ENCODE assay signal across 18 cellular contexts in genomic region chr5:35773936-35774335, GRCh38.
DNase-seq lines count a peak whose midpoint lies in the region; FAIRE-seq and TF ChIP-seq lines count a peak whose summit lies in the region.
"Had no signal": no experiment of that assay in that cellular context is flagged by ENCODE, and none has a peak within 500 bp of the region (broad histone marks: within the 10 kb centered on the region; RNA-seq: fewer than 3 reads in every experiment).

No MANE protein-coding gene starts in this region.

- no peak overlapping the region for H3K4me3 Mint-ChIP-seq in activated T-cell treated with anti-CD3 and anti-CD28 coated beads, Interleukin-2, amount 50 U/mL, for 24 hours
- H3K4me3 Mint-ChIP-seq in activated naive CD8-positive, alpha-beta T cell, result no peak overlapping the region
- H3K4me3 Mint-ChIP-seq: activated B cell treated with CpG ODN at 0.5 μM for 24 hours, neural crest cell had no signal

- H3K9me3 ChIP-seq in kidney (ENCODE audit: control insufficient read depth in 1 of 2, low read length in 2 of 2), result no peaks in the 10 kb centered on the region
- H3K9me3 ChIP-seq: tibial nerve had no signal

- no peaks in the 10 kb centered on the region for H3K4me1 ChIP-seq in kidney (ENCODE audit: control insufficient read depth in 1 of 2, insufficient read depth in 1 of 2, low read depth in 1 of 2, low read length in 2 of 2)
- H3K4me1 ChIP-seq: tibial nerve had no signal

- intact Hi-C loops in kidney (cut with DNase I), result loop anchor here (10.0 kb wide), 1 partner anchor 151 kb away; no protein-coding TSS in a partner anchor

- no peak overlapping the region for H3K4me3 ChIP-seq in kidney (ENCODE audit: low read length in 2 of 2)
- H3K4me3 ChIP-seq: PC-9, tibial nerve had no signal

- H3K27ac Mint-ChIP-seq in activated T-cell treated with anti-CD3 and anti-CD28 coated beads, Interleukin-2, amount 50 U/mL, for 24 hours, result peak overlapping the region; percentile 84
- H3K27ac Mint-ChIP-seq in activated naive CD8-positive, alpha-beta T cell, result peak overlapping the region; percentile 64
- H3K27ac Mint-ChIP-seq: activated B cell treated with CpG ODN at 0.5 μM for 24 hours had no signal

- H3K4me1 Mint-ChIP-seq in activated T-cell treated with anti-CD3 and anti-CD28 coated beads, Interleukin-2, amount 50 U/mL, for 24 hours (ENCODE audit: low read depth), result peaks cover 70% of the 10 kb centered on the region
- H3K4me1 Mint-ChIP-seq in activated naive CD8-positive, alpha-beta T cell (ENCODE audit: low read depth), result peaks cover 65% of the 10 kb centered on the region
- H3K4me1 Mint-ChIP-seq: activated B cell treated with CpG ODN at 0.5 μM for 24 hours had no signal

- no peak overlapping the region for H3K27ac ChIP-seq in kidney (ENCODE audit: low read depth in 2 of 2, low read length in 2 of 2)
- H3K27ac ChIP-seq: brain microvascular endothelial cell, PC-9, tibial nerve had no signal

- peaks cover 2% of the 10 kb centered on the region for H3K36me3 Mint-ChIP-seq in activated T-cell treated with anti-CD3 and anti-CD28 coated beads, Interleukin-2, amount 50 U/mL, for 24 hours (ENCODE audit: low read depth)
- H3K36me3 Mint-ChIP-seq in activated naive CD8-positive, alpha-beta T cell, result peaks cover 3% of the 10 kb centered on the region

- no peak for TF ChIP-seq CTCF in kidney (IDR thresholded peaks at IDR 0.05; ENCODE audit: borderline replicate concordance, extremely low read depth, insufficient read depth)

- H3K36me3 ChIP-seq in kidney (ENCODE audit: control insufficient read depth in 1 of 2, insufficient read depth in 2 of 2, low read length in 2 of 2), result no peaks in the 10 kb centered on the region
- H3K36me3 ChIP-seq: brain microvascular endothelial cell, tibial nerve had no signal

- no peak overlapping the region for H3K9ac ChIP-seq in kidney (ENCODE audit: low read length in 2 of 2)

- FAIRE-seq in kidney (lab: Jason Lieb, UNC), result no peak
- FAIRE-seq: islet of Langerhans had no signal

- H3K27me3 Mint-ChIP-seq in activated T-cell treated with anti-CD3 and anti-CD28 coated beads, Interleukin-2, amount 50 U/mL, for 24 hours, result no peaks in the 10 kb centered on the region
- H3K27me3 Mint-ChIP-seq in activated naive CD8-positive, alpha-beta T cell, result no peaks in the 10 kb centered on the region
- H3K27me3 Mint-ChIP-seq: activated B cell treated with CpG ODN at 0.5 μM for 24 hours had no signal

- no peaks in the 10 kb centered on the region for H3K9me3 Mint-ChIP-seq in activated T-cell treated with anti-CD3 and anti-CD28 coated beads, Interleukin-2, amount 50 U/mL, for 24 hours
- no peaks in the 10 kb centered on the region for H3K9me3 Mint-ChIP-seq in activated naive CD8-positive, alpha-beta T cell (ENCODE audit: low read depth)
- H3K9me3 Mint-ChIP-seq: activated B cell treated with CpG ODN at 0.5 μM for 24 hours, neural crest cell had no signal

- DNase-seq in activated T-cell treated with anti-CD3 and anti-CD28 coated beads, Interleukin-2, amount 50 U/mL, for 24 hours, result no peak
- no peak for DNase-seq in activated T-cell treated with anti-CD3 and anti-CD28 coated beads, Interleukin-2, amount 50 U/mL, for 48 hours
- peak; percentile 8 for DNase-seq in HT1080 (ENCODE audit: low read depth)
- peak; percentile 76 for DNase-seq in iris pigment epithelial cell (ENCODE audit: low read depth)
- no peak for DNase-seq in NCI-H345 (lab: John Stamatoyannopoulos, UW)
- no peak for DNase-seq in NK-92 treated with Interleukin-12 subunit alpha and Interleukin-12 subunit beta, amount 100 ng/mL, for 24 hours (lab: John Stamatoyannopoulos, UW)
- no peak for DNase-seq in kidney
- DNase-seq: ACHN; activated B cell treated with CpG ODN at 0.5 μM for 24 hours; brain microvascular endothelial cell; effector CD8-positive, alpha-beta T cell; NCI-H1930; NCI-H526; PC-9 had no signal

Comparison
In these comparisons a context has a peak if more than half of its experiments do, and no peak if none do; other contexts are left out.
1. DNase-seq: peak in HT1080 (single experiment) and iris pigment epithelial cell (single experiment); none in activated T-cell treated with anti-CD3 and anti-CD28 coated beads, Interleukin-2, amount 50 U/mL, for 24 hours (single experiment), activated T-cell treated with anti-CD3 and anti-CD28 coated beads, Interleukin-2, amount 50 U/mL, for 48 hours (0 of 2), NCI-H345 (single experiment), NK-92 treated with Interleukin-12 subunit alpha and Interleukin-12 subunit beta, amount 100 ng/mL, for 24 hours (single experiment) and kidney (single experiment).